ENCODE assay signal across 17 cellular contexts in genomic region chr11:78576549-78577097, GRCh38.
DNase-seq lines count a peak whose midpoint lies in the region; ATAC-seq and TF ChIP-seq lines count a peak whose summit lies in the region.
"Had no signal": no experiment of that assay in that cellular context is flagged by ENCODE, and none has a peak within 500 bp of the region (broad histone marks: within the 10 kb centered on the region; RNA-seq: fewer than 3 reads in every experiment).

No MANE protein-coding gene starts in this region.

- H3K27ac Mint-ChIP-seq in nephron: no peak overlapping the region
- H3K27ac Mint-ChIP-seq: HFFc6 had no signal

- no peak for TF ChIP-seq CTCF in nephron (IDR thresholded peaks at IDR 0.05; ENCODE audit: unreplicated experiment in 3 of 3)

- H3K27me3 Mint-ChIP-seq in nephron (ENCODE audit: low read depth): no peaks in the 10 kb centered on the region

- H3K4me1 Mint-ChIP-seq in nephron: peaks cover 13% of the 10 kb centered on the region

- ATAC-seq in GM21447 (IDR thresholded peaks at IDR 0.05; ENCODE audit: unreplicated experiment) (no peak), HG03045 (IDR thresholded peaks at IDR 0.05; ENCODE audit: unreplicated experiment) (no peak)
- ATAC-seq: A549, gastroesophageal sphincter, SK-N-SH treated with all-trans-retinoic acid at 6 μM for 48 hours had no signal

- H3K9me3 Mint-ChIP-seq in nephron: peaks cover 5% of the 10 kb centered on the region
- H3K9me3 Mint-ChIP-seq: HFFc6 had no signal

- H3K4me3 Mint-ChIP-seq in nephron: peak overlapping the region; percentile 42 to 59 (median 57)
- H3K4me3 Mint-ChIP-seq: HFFc6 had no signal

- DNase-seq in NCI-H2171 treated with DMSO at 0.1 percent for 48 hours (lab: John Stamatoyannopoulos, UW) (peak; percentile 73), NCI-H2171 (lab: John Stamatoyannopoulos, UW) (no peak), NCI-H1417 (lab: John Stamatoyannopoulos, UW) (peak; percentile 39 to 73 (median 51)), SHP77 (lab: John Stamatoyannopoulos, UW) (peak; percentile 65 to 82), dedifferentiated amniotic fluid mesenchymal stem cell (ENCODE audit: extremely low spot score) (no peak)
- DNase-seq: activated CD4-positive, CD25-positive, alpha-beta regulatory T cell; activated gamma-delta T cell treated with Interleukin-2 at 50 U/mL for 16 hours; colonic mucosa; HFFc6; stimulated activated naive CD4-positive, alpha-beta T cell; trophoblast cell had no signal

- peaks cover 5% of the 10 kb centered on the region for H3K36me3 Mint-ChIP-seq in nephron (ENCODE audit: low read depth)

Comparison
In these comparisons a context has a peak if more than half of its experiments do, and no peak if none do; other contexts are left out.
1. DNase-seq: peak in NCI-H2171 treated with DMSO at 0.1 percent for 48 hours (single experiment), NCI-H1417 (3 of 3) and SHP77 (2 of 2); none in NCI-H2171 (single experiment) and dedifferentiated amniotic fluid mesenchymal stem cell (single experiment).